ENCODE assay signal across 8 cellular contexts in the genomic region with DNA sequence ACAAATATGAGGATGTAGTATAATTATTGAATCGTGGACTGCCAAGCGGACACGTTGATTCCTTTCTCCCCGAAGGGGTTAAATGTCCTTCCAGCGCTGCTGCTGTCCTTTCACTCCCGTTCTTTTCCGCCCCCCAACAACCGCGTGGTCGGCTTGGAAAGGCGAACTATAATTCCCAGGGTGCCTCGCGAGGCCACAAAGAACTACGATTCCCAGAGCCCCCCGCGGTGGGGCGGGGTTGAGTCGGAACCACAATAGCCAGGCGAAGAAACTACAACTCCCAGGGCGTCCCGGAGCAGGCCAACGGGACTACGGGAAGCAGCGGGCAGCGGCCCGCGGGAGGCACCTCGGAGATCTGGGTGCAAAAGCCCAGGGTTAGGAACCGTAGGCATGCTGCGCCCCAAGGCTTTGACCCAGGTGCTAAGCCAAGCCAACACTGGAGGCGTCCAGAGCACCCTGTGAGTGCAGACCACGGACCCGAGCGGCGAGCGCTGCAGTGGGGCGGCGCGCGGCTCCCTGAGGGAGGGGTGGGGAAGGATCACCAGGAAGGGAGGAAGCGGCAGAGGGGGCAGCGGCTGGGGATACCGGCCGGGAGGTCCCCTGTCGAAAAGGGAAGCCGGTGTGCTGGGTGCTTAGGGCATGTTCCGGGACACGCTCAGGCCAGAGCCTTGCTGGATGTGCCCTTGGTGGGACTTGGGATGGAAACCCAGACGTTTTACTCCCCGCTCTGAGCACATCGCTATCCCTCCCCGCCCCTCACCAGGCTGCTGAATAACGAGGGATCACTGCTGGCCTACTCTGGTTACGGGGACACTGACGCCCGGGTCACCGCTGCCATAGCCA. TPM values are rescaled to one million over a fixed set of nuclear protein-coding genes. Genes with fewer than 3 reads are reported as not detected.
DNase-seq lines count a peak whose midpoint lies in the region; ATAC-seq and TF ChIP-seq lines count a peak whose summit lies in the region.

Gene LAMTOR2 (plus strand): TSS at position 283 of the 843 bp plus-strand sequence. CDS start 108 bp downstream, at position 391.

- H3K79me2 ChIP-seq in KMS-11 (ENCODE audit: insufficient read depth, low read depth), result peaks cover 26% of the 10 kb centered on the region

- peak within 1 kb of the TSS; percentile 98 for H3K4me2 ChIP-seq in KMS-11

- peak within 1 kb of the TSS; percentile 85 for H2AFZ ChIP-seq in KMS-11 (ENCODE audit: low read depth)

- ATAC-seq in GM21737 (IDR thresholded peaks at IDR 0.05; ENCODE audit: unreplicated experiment), result peak; percentile 70

- TF ChIP-seq CTCF in KMS-11 (conservative IDR thresholded peaks at IDR 0.05; ENCODE audit: low read depth, low read length) (no peak), Peyer's patch (IDR thresholded peaks at IDR 0.05) (peak in 2 of 6 experiments; percentile 3 to 13), esophagus muscularis mucosa (IDR thresholded peaks at IDR 0.05) (peak in 1 of 3 experiments; percentile 43)

- H3K36me3 ChIP-seq in KMS-11 (ENCODE audit: insufficient read depth) (peaks cover 7% of the 10 kb centered on the region; the same call in 1 of the 2 replicates), Peyer's patch (peaks cover 0 to 9% (median 0%) of the 10 kb centered on the region in 3 donors), esophagus muscularis mucosa (peaks cover 6 to 45% (median 27%) of the 10 kb centered on the region in 4 donors)

- no peak for TF ChIP-seq EP300 in esophagus muscularis mucosa (IDR thresholded peaks at IDR 0.05)

- DNase-seq in DMS53 (lab: John Stamatoyannopoulos, UW) (peak; percentile 99), Peyer's patch (peak; percentile 98 to 99 (median 98)), esophagus muscularis mucosa (ENCODE audit: extremely low spot score) (peak; percentile 99), myocyte (ENCODE audit: low read depth) (peak; percentile 99)
- peak; percentile 99 for DNase-seq in activated T-cell treated with anti-CD3 and anti-CD28 coated beads, Interleukin-2, amount 50 U/mL, for 48 hours
- DNase-seq in stimulated activated CD8-positive, alpha-beta memory T cell treated with anti-CD3 and anti-CD28 coated beads, Interleukin-7, amount 100 ng/mL, for 48 hours (ENCODE audit: extremely low read depth in 1 of 2, low read depth in 1 of 2), result peak; percentile 93 to 96

- H3K4me3 ChIP-seq in KMS-11 (IDR thresholded peaks at IDR 0.05; ENCODE audit: insufficient read depth, low read depth, low read length) (peak within 1 kb of the TSS; percentile 100), Peyer's patch (peak within 1 kb of the TSS; percentile 75 to 90 (median 78)), esophagus muscularis mucosa (peak within 1 kb of the TSS; percentile 70 to 100 (median 93))

- peak within 1 kb of the TSS; percentile 92 for H3K9ac ChIP-seq in KMS-11

- intact Hi-C loops in esophagus muscularis mucosa (cut with DNase I), result no loop called here

- H3K27ac ChIP-seq in KMS-11 (peak within 1 kb of the TSS; percentile 91), Peyer's patch (peak within 1 kb of the TSS; percentile 89 to 96 (median 90)), esophagus muscularis mucosa (replicated peaks in 1 of 4) (peak within 1 kb of the TSS; percentile 91 to 96 (median 94))

- H4K20me1 ChIP-seq in KMS-11 (ENCODE audit: insufficient read depth), result no peaks in the 10 kb centered on the region; the same call in 1 of the 2 replicates

- WGBS in esophagus muscularis mucosa, result 0% methylated on average over 7 of the region's 57 CpGs

- TF ChIP-seq POLR2A in Peyer's patch (IDR thresholded peaks at IDR 0.05) (peak in 1 of 2 donors; percentile 65), esophagus muscularis mucosa (IDR thresholded peaks at IDR 0.05; ENCODE audit: low read depth) (no peak)

- H3K9me3 ChIP-seq in Peyer's patch, result no peaks in the 10 kb centered on the region
- H3K9me3 ChIP-seq in esophagus muscularis mucosa, result no peaks in the 10 kb centered on the region

- H3K27me3 ChIP-seq in KMS-11 (ENCODE audit: insufficient read depth, low read depth) (no peaks in the 10 kb centered on the region), Peyer's patch (no peaks in the 10 kb centered on the region), esophagus muscularis mucosa (no peaks in the 10 kb centered on the region)

- peaks cover 22% of the 10 kb centered on the region for H3K4me1 ChIP-seq in KMS-11 (ENCODE audit: low read depth, poor library complexity, severe bottlenecking)
- peaks cover 0 to 21% (median 5%) of the 10 kb centered on the region in 4 donors for H3K4me1 ChIP-seq in Peyer's patch
- H3K4me1 ChIP-seq in esophagus muscularis mucosa, result peaks cover 21 to 32% (median 31%) of the 10 kb centered on the region in 4 donors

RNA-seq across cellular contexts. Expression of gene LAMTOR2, which starts in this region (rescaled TPM):
- total RNA-seq in Peyer's patch (10 to 100 TPM; 40.4 to 75.5 (median 54.1) TPM), esophagus muscularis mucosa (100 to 1,000 TPM in 1 of 4 donors, 10 to 100 TPM in 3; 59.3 to 106 (median 75.5) TPM), myocyte (40.1 and 51.4 TPM in 2 replicates)
- polyA plus RNA-seq in myocyte (2012), result 144 TPM

Comparison
In these comparisons a context has a peak if more than half of its experiments do, and no peak if none do; other contexts are left out.
1. Peak in every context shown above with its lines: DNase-seq, ATAC-seq, H3K4me3 ChIP-seq and H3K27ac ChIP-seq.